Comparison of ENCODE assay signal across 25 cellular contexts in genomic region chr13:112457485-112457884, GRCh38.
A peak's percentile ranks its signal among the peaks of the same experiment; 100 is the strongest.
DNase-seq lines count a peak whose midpoint lies in the region; ATAC-seq and TF ChIP-seq lines count a peak whose summit lies in the region.
"Had no signal": no experiment of that assay in that cellular context is flagged by ENCODE, and none has a peak within 500 bp of the region (broad histone marks: within the 10 kb centered on the region; RNA-seq: fewer than 3 reads in every experiment).

No MANE protein-coding gene starts in this region.

- no peak for TF ChIP-seq EP300 in upper lobe of left lung (IDR thresholded peaks at IDR 0.05)

- H3K4me1 ChIP-seq in upper lobe of left lung (no peaks in the 10 kb centered on the region), spleen (no peaks in the 10 kb centered on the region)
- H3K4me1 ChIP-seq: gastroesophageal sphincter, lower lobe of right lung, SJCRH30 had no signal

- H3K4me3 ChIP-seq in upper lobe of left lung (no peak overlapping the region), spleen (no peak overlapping the region)
- H3K4me3 ChIP-seq: gastroesophageal sphincter, lower lobe of right lung, mucosa of descending colon, SJCRH30 had no signal

- H3K27me3 ChIP-seq in upper lobe of left lung: no peaks in the 10 kb centered on the region
- H3K27me3 ChIP-seq in spleen (replicated peaks in 1 of 7): peaks cover 0 to 20% (median 0%) of the 10 kb centered on the region in 7 donors
- H3K27me3 ChIP-seq: brain microvascular endothelial cell, SJCRH30 had no signal

- TF ChIP-seq POLR2A in upper lobe of left lung (IDR thresholded peaks at IDR 0.05): no peak
- TF ChIP-seq POLR2A in spleen (IDR thresholded peaks at IDR 0.05): no peak

- ATAC-seq in activated T-cell treated with anti-CD3 and anti-CD28 coated beads, Interleukin-2, amount 50 U/mL, for 4 hours: no peak
- ATAC-seq in upper lobe of left lung (ENCODE audit: low FRiP score in 2 of 2) (no peak), HG03342 (IDR thresholded peaks at IDR 0.05; ENCODE audit: unreplicated experiment) (no peak)
- ATAC-seq: gastroesophageal sphincter; lower lobe of right lung; mucosa of descending colon; stimulated activated naive B cell treated with anti-CD40 and anti-IgM and Interleukin-4, amounts not matched to agents 10 μg/mL and 1 μg/mL and 100 μg/mL, for 72 hours had no signal

- TF ChIP-seq CTCF in upper lobe of left lung (IDR thresholded peaks at IDR 0.05) (no peak), spleen (IDR thresholded peaks at IDR 0.05 in 8 of 11, conservative IDR thresholded peaks at IDR 0.05 in 3 of 11) (no peak)

- H3K27ac Mint-ChIP-seq in activated T-cell treated with anti-CD3 and anti-CD28 coated beads, Interleukin-2, amount 50 U/mL, for 24 hours: no peak overlapping the region
- H3K27ac Mint-ChIP-seq: activated B cell treated with CpG ODN at 0.5 μM for 24 hours; activated naive CD4-positive, alpha-beta T cell treated with anti-CD3 and anti-CD28 coated beads, Interleukin-2, amount 50 U/mL, for 24 hours; nephron; type B pancreatic cell had no signal

- H3K36me3 ChIP-seq in upper lobe of left lung (no peaks in the 10 kb centered on the region), spleen (no peaks in the 10 kb centered on the region)
- H3K36me3 ChIP-seq: brain microvascular endothelial cell, gastroesophageal sphincter, lower lobe of right lung, SJCRH30 had no signal

- intact Hi-C loops in spleen (cut with DNase I; ENCODE audit: low total_unique reads): no loop called here

- peaks cover 2% of the 10 kb centered on the region for H3K4me1 Mint-ChIP-seq in activated T-cell treated with anti-CD3 and anti-CD28 coated beads, Interleukin-2, amount 50 U/mL, for 24 hours (ENCODE audit: low read depth)
- H3K4me1 Mint-ChIP-seq in activated T-cell treated with anti-CD3 and anti-CD28 coated beads, Interleukin-2, amount 50 U/mL, for 4 hours (ENCODE audit: low read depth): no peaks in the 10 kb centered on the region
- H3K4me1 Mint-ChIP-seq: activated B cell treated with CpG ODN at 0.5 μM for 24 hours; activated naive CD4-positive, alpha-beta T cell treated with anti-CD3 and anti-CD28 coated beads, Interleukin-2, amount 50 U/mL, for 24 hours; nephron had no signal

- peaks cover 12% of the 10 kb centered on the region for H3K9me3 Mint-ChIP-seq in activated T-cell treated with anti-CD3 and anti-CD28 coated beads, Interleukin-2, amount 50 U/mL, for 24 hours
- peaks cover 11% of the 10 kb centered on the region for H3K9me3 Mint-ChIP-seq in activated T-cell treated with anti-CD3 and anti-CD28 coated beads, Interleukin-2, amount 50 U/mL, for 4 hours
- H3K9me3 Mint-ChIP-seq: type B pancreatic cell had no signal

- 33 to 73% methylated on average over 7 to 13 of the region's 13 CpGs for WGBS in upper lobe of left lung, 2 donors
- 68 to 81% (median 72%) methylated on average over 12 to 13 of the region's 13 CpGs for WGBS in spleen, 5 donors

- peaks cover 0 to 6% (median 3%) of the 10 kb centered on the region in 4 donors for H3K9me3 ChIP-seq in upper lobe of left lung
- peaks cover 0 to 39% (median 24%) of the 10 kb centered on the region in 8 donors for H3K9me3 ChIP-seq in spleen
- H3K9me3 ChIP-seq: lower lobe of right lung, mucosa of descending colon, SJCRH30 had no signal

- no peaks in the 10 kb centered on the region for H3K36me3 Mint-ChIP-seq in activated T-cell treated with anti-CD3 and anti-CD28 coated beads, Interleukin-2, amount 50 U/mL, for 24 hours (ENCODE audit: low read depth)
- H3K36me3 Mint-ChIP-seq in activated T-cell treated with anti-CD3 and anti-CD28 coated beads, Interleukin-2, amount 50 U/mL, for 4 hours (ENCODE audit: insufficient read depth): no peaks in the 10 kb centered on the region

- H3K27ac ChIP-seq in upper lobe of left lung (no peak overlapping the region), spleen (no peak overlapping the region)
- H3K27ac ChIP-seq: brain microvascular endothelial cell, gastroesophageal sphincter, lower lobe of right lung, SJCRH30 had no signal

- H3K27me3 Mint-ChIP-seq in activated T-cell treated with anti-CD3 and anti-CD28 coated beads, Interleukin-2, amount 50 U/mL, for 24 hours: peaks cover 37% of the 10 kb centered on the region
- H3K27me3 Mint-ChIP-seq in activated T-cell treated with anti-CD3 and anti-CD28 coated beads, Interleukin-2, amount 50 U/mL, for 4 hours (ENCODE audit: low read depth): peaks cover 5% of the 10 kb centered on the region
- H3K27me3 Mint-ChIP-seq: activated B cell treated with CpG ODN at 0.5 μM for 24 hours; stimulated activated naive B cell treated with anti-CD40 and anti-IgM and Interleukin-4, amounts not matched to agents 10 μg/mL and 1 μg/mL and 100 μg/mL, for 72 hours had no signal

- no peak overlapping the region for H3K4me3 Mint-ChIP-seq in activated T-cell treated with anti-CD3 and anti-CD28 coated beads, Interleukin-2, amount 50 U/mL, for 24 hours
- no peak overlapping the region for H3K4me3 Mint-ChIP-seq in activated T-cell treated with anti-CD3 and anti-CD28 coated beads, Interleukin-2, amount 50 U/mL, for 4 hours
- H3K4me3 Mint-ChIP-seq: activated B cell treated with CpG ODN at 0.5 μM for 24 hours; activated naive CD4-positive, alpha-beta T cell treated with anti-CD3 and anti-CD28 coated beads, Interleukin-2, amount 50 U/mL, for 24 hours; nephron; stimulated activated naive B cell treated with anti-CD40 and anti-IgM and Interleukin-4, amounts not matched to agents 10 μg/mL and 1 μg/mL and 100 μg/mL, for 72 hours; type B pancreatic cell had no signal

- peak; percentile 20 for DNase-seq in activated T-cell treated with anti-CD3 and anti-CD28 coated beads, Interleukin-2, amount 50 U/mL, for 24 hours
- no peak for DNase-seq in activated T-cell treated with anti-CD3 and anti-CD28 coated beads, Interleukin-2, amount 50 U/mL, for 4 hours
- DNase-seq in NCI-H69 (lab: John Stamatoyannopoulos, UW) (peak; percentile 65), upper lobe of left lung (peak; percentile 12 to 68), Ammon's horn (ENCODE audit: low spot score) (no peak), spleen (no peak)
- DNase-seq in activated CD8-positive, alpha-beta memory T cell treated with anti-CD3 and anti-CD28 coated beads, Interleukin-2, amount 50 U/mL, for 48 hours: peak; percentile 23
- DNase-seq: activated B cell treated with CpG ODN at 0.5 μM for 24 hours; amygdala; brain microvascular endothelial cell; Calu3; KBM-7; kidney glomerular epithelial cell; lower lobe of right lung; mucosa of descending colon; NCI-H1105 treated with DMSO at 0.1 percent for 48 hours; NCI-H187 treated with DMSO at 0.1 percent for 48 hours; NCI-H526; SJCRH30; stimulated activated naive B cell treated with anti-CD40 and anti-IgM and Interleukin-4, amounts not matched to agents 10 μg/mL and 1 μg/mL and 100 μg/mL, for 72 hours had no signal

Comparison
In these comparisons a context has a peak if more than half of its experiments do, and no peak if none do; other contexts are left out.
1. DNase-seq: peak in activated T-cell treated with anti-CD3 and anti-CD28 coated beads, Interleukin-2, amount 50 U/mL, for 24 hours (single experiment), NCI-H69 (single experiment), activated CD8-positive, alpha-beta memory T cell treated with anti-CD3 and anti-CD28 coated beads, Interleukin-2, amount 50 U/mL, for 48 hours (single experiment) and upper lobe of left lung (2 of 2); none in activated T-cell treated with anti-CD3 and anti-CD28 coated beads, Interleukin-2, amount 50 U/mL, for 4 hours (single experiment), Ammon's horn (single experiment) and spleen (single experiment).